9 cellular contexts compared by ENCODE assay signal in the genomic region with DNA sequence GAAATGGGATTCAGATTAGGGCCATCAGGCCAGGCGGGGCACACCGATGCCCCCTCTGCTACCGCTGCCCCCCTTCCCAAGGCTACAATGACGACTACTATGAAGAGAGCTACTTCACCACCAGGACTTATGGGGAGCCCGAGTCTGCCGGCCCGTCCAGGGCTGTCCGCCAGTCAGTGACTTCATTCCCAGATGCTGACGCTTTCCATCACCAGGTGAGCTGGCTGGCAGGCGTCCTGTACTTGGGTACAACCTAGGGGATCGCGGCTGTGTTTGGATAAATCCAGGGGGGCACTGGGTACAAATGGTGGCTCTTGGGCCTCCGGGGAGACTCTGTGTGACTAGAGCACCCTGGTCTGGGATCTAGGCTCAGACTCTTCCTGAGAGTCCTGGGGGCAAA. TPM values are rescaled to one million over a fixed set of nuclear protein-coding genes. Genes with fewer than 3 reads are reported as not detected.
DNase-seq lines count a peak whose midpoint lies in the region; ATAC-seq, FAIRE-seq and TF ChIP-seq lines count a peak whose summit lies in the region.
"Had no signal": no experiment of that assay in that cellular context is flagged by ENCODE, and none has a peak within 500 bp of the region (broad histone marks: within the 10 kb centered on the region; RNA-seq: fewer than 3 reads in every experiment).

No MANE protein-coding gene starts in this region.

- H3K9me3 ChIP-seq in HepG2 (ENCODE audit: low read length) (no peaks in the 10 kb centered on the region), tibial artery (no peaks in the 10 kb centered on the region)

- H3K36me3 ChIP-seq in HepG2 (replicated peaks in 1 of 2; ENCODE audit: control insufficient read depth in 1 of 2, insufficient read depth in 2 of 2, low read length in 2 of 2) (no peaks in the 10 kb centered on the region), tibial artery (peaks cover 0 to 10% (median 0%) of the 10 kb centered on the region in 3 donors)

- no CpG with 5 or more reads among the region's 13 CpGs for WGBS in HepG2 (ENCODE audit: low lambda C conversion rate)

- CTCF ChIA-PET in activated CD4-positive, alpha-beta T cell treated with anti-CD3 and anti-CD28 coated beads, Interleukin-2, amount 10 ng/mL, durations not matched to agents 7 days and 5 days (lab: Charles Lee): no interaction called here
- CTCF ChIA-PET in HepG2 (lab: Yijun Ruan, JAX; ENCODE audit: low intra/inter-chr PET ratio, low total read pairs): no interaction called here

- no peak for TF ChIP-seq EP300 in HepG2 (IDR thresholded peaks at IDR 0.05; ENCODE audit: low read depth in 2 of 2, low read length in 2 of 2)
- TF ChIP-seq EP300 in HepG2 (CRISPR knock-in tag; IDR thresholded peaks at IDR 0.05; ENCODE audit: borderline replicate concordance): no peak

- H3K4me3 ChIP-seq in astrocyte of the cerebellum (ENCODE audit: low read depth, low read length) (peak overlapping the region; percentile 71), HepG2 (replicated peaks in 1 of 3; ENCODE audit: insufficient read depth in 1 of 3, low read depth in 2 of 3, low read length in 3 of 3) (peak overlapping the region; percentile 72 to 86 (median 76)), tibial artery (peak overlapping the region; percentile 87 to 93)

- H3K9ac ChIP-seq in HepG2 (ENCODE audit: insufficient read depth, low read depth, low read length): peak overlapping the region; percentile 94

- H3K4me3 Mint-ChIP-seq in activated CD4-positive, alpha-beta T cell treated with anti-CD3 and anti-CD28 coated beads, Interleukin-2, amount 10 ng/mL, durations not matched to agents 7 days and 5 days: peak overlapping the region; percentile 79

- intact Hi-C loops in HepG2 (cut with micrococcal nuclease; ENCODE audit: unreplicated experiment) (no loop called here), tibial artery (cut with DNase I; ENCODE audit: low total_unique reads) (no loop called here), head of caudate nucleus (cut with DNase I) (no loop called here)

- TF ChIP-seq CTCF in astrocyte of the cerebellum (IDR thresholded peaks at IDR 0.05; ENCODE audit: low read depth, low read length, missing control alignments) (no peak), HepG2 (CRISPR knock-in tag; IDR thresholded peaks at IDR 0.05) (no peak), tibial artery (IDR thresholded peaks at IDR 0.05) (no peak)

- H3K27ac Mint-ChIP-seq in activated CD4-positive, alpha-beta T cell treated with anti-CD3 and anti-CD28 coated beads, Interleukin-2, amount 10 ng/mL, durations not matched to agents 7 days and 5 days: peak overlapping the region; percentile 91

- in situ Hi-C loops in astrocyte of the cerebellum (cut with HindIII; ENCODE audit: low sequenced_read_pairs) (no loop called here), HepG2 (cut with HindIII; ENCODE audit: extremely low pct_ligation_motif_present, low pct_unique_long_range_greater_than_20kb) (no loop called here)

- no peak for FAIRE-seq in HepG2 (lab: Jason Lieb, UNC)

- ATAC-seq in HepG2: no peak

- TSS peak; percentile 75 for BruUV-seq in HepG2 (replicated peaks; lab: Mats Ljungman, UMichigan)

- no peak for TF ChIP-seq POLR2A in HepG2 (IDR thresholded peaks at IDR 0.05; ENCODE audit: insufficient read depth in 1 of 2, low read depth in 2 of 2, low read length in 2 of 2)

- H3K79me2 ChIP-seq in HepG2 (ENCODE audit: insufficient read depth, low read length): peaks cover 8% of the 10 kb centered on the region

- POLR2A ChIA-PET in activated CD4-positive, alpha-beta T cell treated with anti-CD3 and anti-CD28 coated beads, Interleukin-2, amount 10 ng/mL, durations not matched to agents 7 days and 5 days (lab: Charles Lee): no interaction called here
- POLR2A ChIA-PET in HepG2 (lab: Yijun Ruan, JAX): no interaction called here

- peaks cover 9% of the 10 kb centered on the region for H3K36me3 Mint-ChIP-seq in activated CD4-positive, alpha-beta T cell treated with anti-CD3 and anti-CD28 coated beads, Interleukin-2, amount 10 ng/mL, durations not matched to agents 7 days and 5 days (ENCODE audit: low read depth)

- TF ChIP-seq RAD21 in HepG2 (CRISPR knock-in tag; IDR thresholded peaks at IDR 0.05): no peak

- no peaks in the 10 kb centered on the region for H4K20me1 ChIP-seq in HepG2 (ENCODE audit: insufficient read depth, low read length)

- H3K4me1 ChIP-seq in HepG2 (ENCODE audit: insufficient read depth, low read length) (peaks cover 38% of the 10 kb centered on the region), tibial artery (peaks cover 0 to 50% (median 24%) of the 10 kb centered on the region in 4 donors)

- no peaks in the 10 kb centered on the region for H3K27me3 ChIP-seq in HepG2 (ENCODE audit: control insufficient read depth in 1 of 2, insufficient read depth in 2 of 2, low read length in 2 of 2)
- no peaks in the 10 kb centered on the region for H3K27me3 ChIP-seq in tibial artery

- H3K9me3 Mint-ChIP-seq in activated CD4-positive, alpha-beta T cell treated with anti-CD3 and anti-CD28 coated beads, Interleukin-2, amount 10 ng/mL, durations not matched to agents 7 days and 5 days: no peaks in the 10 kb centered on the region

- H3K4me1 Mint-ChIP-seq in activated CD4-positive, alpha-beta T cell treated with anti-CD3 and anti-CD28 coated beads, Interleukin-2, amount 10 ng/mL, durations not matched to agents 7 days and 5 days: peaks cover 26% of the 10 kb centered on the region

- no peaks in the 10 kb centered on the region for H3K27me3 Mint-ChIP-seq in activated CD4-positive, alpha-beta T cell treated with anti-CD3 and anti-CD28 coated beads, Interleukin-2, amount 10 ng/mL, durations not matched to agents 7 days and 5 days

- DNase-seq in activated CD4-positive, alpha-beta T cell treated with anti-CD3 and anti-CD28 coated beads, Interleukin-2, amount 10 ng/mL, durations not matched to agents 7 days and 5 days: no peak
- no peak for DNase-seq in activated CD4-positive, alpha-beta T cell treated with anti-CD3 and anti-CD28 coated beads for 48 hours
- DNase-seq in astrocyte of the cerebellum (ENCODE audit: low read depth): no peak
- no peak for DNase-seq in HepG2 (ENCODE audit: low spot score)
- peak in 1 of 2 donors; percentile 68 for DNase-seq in tibial artery
- DNase-seq in stimulated activated naive CD4-positive, alpha-beta T cell (lab: John Stamatoyannopoulos, UW): no peak
- no peak for DNase-seq in head of caudate nucleus
- DNase-seq in OCI-M1 (lab: John Stamatoyannopoulos, UW): no peak
- DNase-seq: NCI-H1436 treated with DMSO at 0.1 percent for 48 hours had no signal

- H3K4me2 ChIP-seq in HepG2 (ENCODE audit: low read depth, low read length): peak overlapping the region; percentile 83

- H3K27ac ChIP-seq in HepG2 (ENCODE audit: extremely low read length, insufficient read depth, low read length): peak overlapping the region; percentile 77
- H3K27ac ChIP-seq in tibial artery: peak overlapping the region; percentile 97 to 100

- H2AFZ ChIP-seq in HepG2 (ENCODE audit: low read length): no peak overlapping the region

RNA-seq across cellular contexts. Expression of gene EMD, which starts 1.1 kb away (rescaled TPM):
- total RNA-seq in activated CD4-positive, alpha-beta T cell treated with anti-CD3 and anti-CD28 coated beads, Interleukin-2, amount 10 ng/mL, durations not matched to agents 7 days and 5 days: 10 to 100 TPM; 52.1 to 59.9 TPM
- 10.4 and 14.5 TPM in 2 replicates for total RNA-seq in HepG2 (2016; rRNA removed; fragmentation: Illumina TruSeq; extraction: Trizol)
- 23.2 and 32.8 TPM in 2 replicates for total RNA-seq in HepG2 (2016; cell fraction: cytosol; rRNA removed; fragmentation: Illumina TruSeq; extraction: Trizol; ENCODE audit: low read depth)
- total RNA-seq in HepG2 (2016; cell fraction: insoluble cytoplasmic fraction; rRNA removed; fragmentation: Illumina TruSeq; extraction: Trizol): 8.8 and 14.4 TPM in 2 replicates
- 27.8 and 36.0 TPM in 2 replicates for total RNA-seq in HepG2 (2016; cell fraction: membrane; rRNA removed; fragmentation: Illumina TruSeq; extraction: Trizol)
- 9.2 and 9.7 TPM in 2 replicates for total RNA-seq in HepG2 (2016; cell fraction: nucleus; rRNA removed; fragmentation: Illumina TruSeq; extraction: Trizol)
- polyA plus RNA-seq in HepG2 (2011; rRNA removed): 14.9 and 19.1 TPM in 2 replicates
- 16.0 and 18.2 TPM in 2 replicates for polyA plus RNA-seq in HepG2 (2011; cell fraction: cytosol; rRNA removed)
- polyA plus RNA-seq in HepG2 (2011; cell fraction: nucleus; rRNA removed): 49.8 and 50.2 TPM in 2 replicates
- polyA plus RNA-seq in HepG2 (2012): 17.5 and 18.8 TPM in 2 replicates
- polyA plus RNA-seq in HepG2 (2016; cell fraction: cytosol; fragmentation: Illumina TruSeq; extraction: Trizol; ENCODE audit: low read depth): 74.7 and 108 TPM in 2 replicates
- 25.4 and 35.1 TPM in 2 replicates for polyA plus RNA-seq in HepG2 (2016; cell fraction: insoluble cytoplasmic fraction; fragmentation: Illumina TruSeq; extraction: Trizol; ENCODE audit: low read depth)
- polyA plus RNA-seq in HepG2 (2016; cell fraction: membrane; fragmentation: Illumina TruSeq; extraction: Trizol; ENCODE audit: low read depth): 69.7 and 96.5 TPM in 2 replicates
- 38.7 and 39.0 TPM in 2 replicates for polyA plus RNA-seq in HepG2 (2016; cell fraction: nucleus; fragmentation: Illumina TruSeq; extraction: Trizol; ENCODE audit: insufficient read depth, low read depth)
- 13.3 and 53.4 TPM in 2 replicates for polyA minus RNA-seq in HepG2 (2011; rRNA and poly(A)+ RNA removed; ENCODE audit: low replicate concordance)
- 9.3 and 9.9 TPM in 2 replicates for polyA minus RNA-seq in HepG2 (2011; cell fraction: cytosol; rRNA and poly(A)+ RNA removed)
- polyA minus RNA-seq in HepG2 (2011; cell fraction: nucleus; rRNA and poly(A)+ RNA removed): 6.2 and 7.2 TPM in 2 replicates

RNA-seq across cellular contexts. Expression of gene FLNA, which starts 5.7 kb away (rescaled TPM):
- 1,000 to 10,000 TPM; 1,440 to 1,524 TPM for total RNA-seq in activated CD4-positive, alpha-beta T cell treated with anti-CD3 and anti-CD28 coated beads, Interleukin-2, amount 10 ng/mL, durations not matched to agents 7 days and 5 days
- 119 and 174 TPM in 2 replicates for total RNA-seq in HepG2 (2016; rRNA removed; fragmentation: Illumina TruSeq; extraction: Trizol)
- total RNA-seq in HepG2 (2016; cell fraction: cytosol; rRNA removed; fragmentation: Illumina TruSeq; extraction: Trizol; ENCODE audit: low read depth): 13.2 and 13.4 TPM in 2 replicates
- total RNA-seq in HepG2 (2016; cell fraction: insoluble cytoplasmic fraction; rRNA removed; fragmentation: Illumina TruSeq; extraction: Trizol): 90.0 and 191 TPM in 2 replicates
- 36.3 and 36.5 TPM in 2 replicates for total RNA-seq in HepG2 (2016; cell fraction: membrane; rRNA removed; fragmentation: Illumina TruSeq; extraction: Trizol)
- 184 and 199 TPM in 2 replicates for total RNA-seq in HepG2 (2016; cell fraction: nucleus; rRNA removed; fragmentation: Illumina TruSeq; extraction: Trizol)
- 83.4 and 117 TPM in 2 replicates for polyA plus RNA-seq in HepG2 (2011; rRNA removed)
- polyA plus RNA-seq in HepG2 (2011; cell fraction: cytosol; rRNA removed): 51.4 and 75.1 TPM in 2 replicates
- polyA plus RNA-seq in HepG2 (2011; cell fraction: nucleus; rRNA removed): 546 and 648 TPM in 2 replicates
- polyA plus RNA-seq in HepG2 (2012): 102 and 157 TPM in 2 replicates
- polyA plus RNA-seq in HepG2 (2016; cell fraction: cytosol; fragmentation: Illumina TruSeq; extraction: Trizol; ENCODE audit: low read depth): 12.4 and 15.1 TPM in 2 replicates
- polyA plus RNA-seq in HepG2 (2016; cell fraction: insoluble cytoplasmic fraction; fragmentation: Illumina TruSeq; extraction: Trizol; ENCODE audit: low read depth): 93.9 and 131 TPM in 2 replicates
- polyA plus RNA-seq in HepG2 (2016; cell fraction: membrane; fragmentation: Illumina TruSeq; extraction: Trizol; ENCODE audit: low read depth): 22.9 and 27.1 TPM in 2 replicates
- 309 and 326 TPM in 2 replicates for polyA plus RNA-seq in HepG2 (2016; cell fraction: nucleus; fragmentation: Illumina TruSeq; extraction: Trizol; ENCODE audit: insufficient read depth, low read depth)
- polyA minus RNA-seq in HepG2 (2011; rRNA and poly(A)+ RNA removed; ENCODE audit: low replicate concordance): 637 and 802 TPM in 2 replicates
- 304 and 314 TPM in 2 replicates for polyA minus RNA-seq in HepG2 (2011; cell fraction: cytosol; rRNA and poly(A)+ RNA removed)
- 230 and 260 TPM in 2 replicates for polyA minus RNA-seq in HepG2 (2011; cell fraction: nucleus; rRNA and poly(A)+ RNA removed)

RNA-seq across cellular contexts. Expression of gene RPL10, which starts 18.0 kb away (rescaled TPM):
- total RNA-seq in activated CD4-positive, alpha-beta T cell treated with anti-CD3 and anti-CD28 coated beads, Interleukin-2, amount 10 ng/mL, durations not matched to agents 7 days and 5 days: 1,000 to 10,000 TPM; 1,884 to 2,727 TPM
- 2,381 and 2,883 TPM in 2 replicates for total RNA-seq in HepG2 (2016; rRNA removed; fragmentation: Illumina TruSeq; extraction: Trizol)
- 2,845 and 3,163 TPM in 2 replicates for total RNA-seq in HepG2 (2016; cell fraction: cytosol; rRNA removed; fragmentation: Illumina TruSeq; extraction: Trizol; ENCODE audit: low read depth)
- 2,364 and 2,968 TPM in 2 replicates for total RNA-seq in HepG2 (2016; cell fraction: insoluble cytoplasmic fraction; rRNA removed; fragmentation: Illumina TruSeq; extraction: Trizol)
- 6,021 and 6,074 TPM in 2 replicates for total RNA-seq in HepG2 (2016; cell fraction: membrane; rRNA removed; fragmentation: Illumina TruSeq; extraction: Trizol)
- total RNA-seq in HepG2 (2016; cell fraction: nucleus; rRNA removed; fragmentation: Illumina TruSeq; extraction: Trizol): 936 and 1,040 TPM in 2 replicates
- polyA plus RNA-seq in HepG2 (2011; rRNA removed): 4,713 and 5,167 TPM in 2 replicates
- polyA plus RNA-seq in HepG2 (2011; cell fraction: cytosol; rRNA removed): 7,297 and 8,438 TPM in 2 replicates
- 1,715 and 1,756 TPM in 2 replicates for polyA plus RNA-seq in HepG2 (2011; cell fraction: nucleus; rRNA removed)
- 3,170 and 4,590 TPM in 2 replicates for polyA plus RNA-seq in HepG2 (2012)
- 5,111 and 5,676 TPM in 2 replicates for polyA plus RNA-seq in HepG2 (2016; cell fraction: cytosol; fragmentation: Illumina TruSeq; extraction: Trizol; ENCODE audit: low read depth)
- 3,496 and 3,549 TPM in 2 replicates for polyA plus RNA-seq in HepG2 (2016; cell fraction: insoluble cytoplasmic fraction; fragmentation: Illumina TruSeq; extraction: Trizol; ENCODE audit: low read depth)
- polyA plus RNA-seq in HepG2 (2016; cell fraction: membrane; fragmentation: Illumina TruSeq; extraction: Trizol; ENCODE audit: low read depth): 7,184 and 7,370 TPM in 2 replicates
- polyA plus RNA-seq in HepG2 (2016; cell fraction: nucleus; fragmentation: Illumina TruSeq; extraction: Trizol; ENCODE audit: insufficient read depth, low read depth): 1,977 and 1,989 TPM in 2 replicates
- polyA minus RNA-seq in HepG2 (2011; rRNA and poly(A)+ RNA removed; ENCODE audit: low replicate concordance): 1,812 and 2,162 TPM in 2 replicates
- polyA minus RNA-seq in HepG2 (2011; cell fraction: cytosol; rRNA and poly(A)+ RNA removed): 929 and 970 TPM in 2 replicates
- 272 and 332 TPM in 2 replicates for polyA minus RNA-seq in HepG2 (2011; cell fraction: nucleus; rRNA and poly(A)+ RNA removed)

RNA-seq across cellular contexts. Expression of gene DNASE1L1, which starts 28.9 kb away (rescaled TPM):
- total RNA-seq in activated CD4-positive, alpha-beta T cell treated with anti-CD3 and anti-CD28 coated beads, Interleukin-2, amount 10 ng/mL, durations not matched to agents 7 days and 5 days: 10 to 100 TPM; 21.8 to 24.3 TPM
- 4.6 and 4.7 TPM in 2 replicates for total RNA-seq in HepG2 (2016; rRNA removed; fragmentation: Illumina TruSeq; extraction: Trizol)
- total RNA-seq in HepG2 (2016; cell fraction: cytosol; rRNA removed; fragmentation: Illumina TruSeq; extraction: Trizol; ENCODE audit: low read depth): 3.2 and 3.4 TPM in 2 replicates
- total RNA-seq in HepG2 (2016; cell fraction: insoluble cytoplasmic fraction; rRNA removed; fragmentation: Illumina TruSeq; extraction: Trizol): 3.9 and 5.0 TPM in 2 replicates
- 8.0 and 8.2 TPM in 2 replicates for total RNA-seq in HepG2 (2016; cell fraction: membrane; rRNA removed; fragmentation: Illumina TruSeq; extraction: Trizol)
- total RNA-seq in HepG2 (2016; cell fraction: nucleus; rRNA removed; fragmentation: Illumina TruSeq; extraction: Trizol): 5.1 and 5.8 TPM in 2 replicates
- 12.3 and 16.5 TPM in 2 replicates for polyA plus RNA-seq in HepG2 (2011; rRNA removed)
- polyA plus RNA-seq in HepG2 (2011; cell fraction: cytosol; rRNA removed): 13.3 and 15.2 TPM in 2 replicates
- polyA plus RNA-seq in HepG2 (2011; cell fraction: nucleus; rRNA removed): 17.5 and 18.0 TPM in 2 replicates
- 8.0 and 11.7 TPM in 2 replicates for polyA plus RNA-seq in HepG2 (2012)
- polyA plus RNA-seq in HepG2 (2016; cell fraction: cytosol; fragmentation: Illumina TruSeq; extraction: Trizol; ENCODE audit: low read depth): 4.0 and 4.8 TPM in 2 replicates
- polyA plus RNA-seq in HepG2 (2016; cell fraction: insoluble cytoplasmic fraction; fragmentation: Illumina TruSeq; extraction: Trizol; ENCODE audit: low read depth): 4.8 and 4.9 TPM in 2 replicates
- 9.1 and 9.5 TPM in 2 replicates for polyA plus RNA-seq in HepG2 (2016; cell fraction: membrane; fragmentation: Illumina TruSeq; extraction: Trizol; ENCODE audit: low read depth)
- 5.5 and 8.8 TPM in 2 replicates for polyA plus RNA-seq in HepG2 (2016; cell fraction: nucleus; fragmentation: Illumina TruSeq; extraction: Trizol; ENCODE audit: insufficient read depth, low read depth)
- 24.1 and 42.4 TPM in 2 replicates for polyA minus RNA-seq in HepG2 (2011; rRNA and poly(A)+ RNA removed; ENCODE audit: low replicate concordance)
- 5.9 and 6.7 TPM in 2 replicates for polyA minus RNA-seq in HepG2 (2011; cell fraction: cytosol; rRNA and poly(A)+ RNA removed)
- polyA minus RNA-seq in HepG2 (2011; cell fraction: nucleus; rRNA and poly(A)+ RNA removed): 4.2 and 5.0 TPM in 2 replicates

RNA-seq across cellular contexts. Expression of gene TAFAZZIN, which starts 31.2 kb away (rescaled TPM):
- 100 to 1,000 TPM in 1 of 2 experiments, 10 to 100 TPM in 1; 86.6 to 104 TPM for total RNA-seq in activated CD4-positive, alpha-beta T cell treated with anti-CD3 and anti-CD28 coated beads, Interleukin-2, amount 10 ng/mL, durations not matched to agents 7 days and 5 days
- total RNA-seq in HepG2 (2016; rRNA removed; fragmentation: Illumina TruSeq; extraction: Trizol): 6.3 and 16.8 TPM in 2 replicates
- total RNA-seq in HepG2 (2016; cell fraction: cytosol; rRNA removed; fragmentation: Illumina TruSeq; extraction: Trizol; ENCODE audit: low read depth): 5.9 and 8.5 TPM in 2 replicates
- total RNA-seq in HepG2 (2016; cell fraction: insoluble cytoplasmic fraction; rRNA removed; fragmentation: Illumina TruSeq; extraction: Trizol): 4.8 and 17.3 TPM in 2 replicates
- total RNA-seq in HepG2 (2016; cell fraction: membrane; rRNA removed; fragmentation: Illumina TruSeq; extraction: Trizol): 5.5 and 6.3 TPM in 2 replicates
- total RNA-seq in HepG2 (2016; cell fraction: nucleus; rRNA removed; fragmentation: Illumina TruSeq; extraction: Trizol): 17.9 and 26.2 TPM in 2 replicates
- polyA plus RNA-seq in HepG2 (2011; rRNA removed): 27.9 and 30.9 TPM in 2 replicates
- polyA plus RNA-seq in HepG2 (2011; cell fraction: cytosol; rRNA removed): 8.7 and 11.6 TPM in 2 replicates
- polyA plus RNA-seq in HepG2 (2011; cell fraction: nucleus; rRNA removed): 281 and 287 TPM in 2 replicates
- 16.8 and 21.1 TPM in 2 replicates for polyA plus RNA-seq in HepG2 (2012)
- 2.5 and 2.9 TPM in 2 replicates for polyA plus RNA-seq in HepG2 (2016; cell fraction: cytosol; fragmentation: Illumina TruSeq; extraction: Trizol; ENCODE audit: low read depth)
- polyA plus RNA-seq in HepG2 (2016; cell fraction: insoluble cytoplasmic fraction; fragmentation: Illumina TruSeq; extraction: Trizol; ENCODE audit: low read depth): 5.3 and 7.9 TPM in 2 replicates
- polyA plus RNA-seq in HepG2 (2016; cell fraction: membrane; fragmentation: Illumina TruSeq; extraction: Trizol; ENCODE audit: low read depth): 4.2 and 4.6 TPM in 2 replicates
- polyA plus RNA-seq in HepG2 (2016; cell fraction: nucleus; fragmentation: Illumina TruSeq; extraction: Trizol; ENCODE audit: insufficient read depth, low read depth): 70.8 TPM in 2 replicates
- polyA minus RNA-seq in HepG2 (2011; rRNA and poly(A)+ RNA removed; ENCODE audit: low replicate concordance): 16.6 and 35.2 TPM in 2 replicates
- 7.0 and 7.2 TPM in 2 replicates for polyA minus RNA-seq in HepG2 (2011; cell fraction: cytosol; rRNA and poly(A)+ RNA removed)
- 23.2 and 28.2 TPM in 2 replicates for polyA minus RNA-seq in HepG2 (2011; cell fraction: nucleus; rRNA and poly(A)+ RNA removed)
